In genomic region chr10:110946496-110946895, GRCh38 we compare ENCODE assay signal across 17 cellular contexts. TPM values are rescaled to one million over a fixed set of nuclear protein-coding genes. Genes with fewer than 3 reads are reported as not detected.
A peak's percentile ranks its signal among the peaks of the same experiment; 100 is the strongest.
DNase-seq lines count a peak whose midpoint lies in the region; ATAC-seq and TF ChIP-seq lines count a peak whose summit lies in the region.
"Had no signal": no experiment of that assay in that cellular context is flagged by ENCODE, and none has a peak within 500 bp of the region (broad histone marks: within the 10 kb centered on the region; RNA-seq: fewer than 3 reads in every experiment).

No MANE protein-coding gene starts in this region.

- POLR2A ChIA-PET in WTC11 (lab: Charles Lee) = no interaction called here

- no peak overlapping the region for H3K27ac Mint-ChIP-seq in WTC11

- ATAC-seq in foreskin keratinocyte (peak; percentile 74), WTC11 (no peak)
- ATAC-seq: HepG2, Panc1, Right ventricle myocardium inferior had no signal

- DNase-seq in HT1080 (ENCODE audit: low read depth) (peak; percentile 15), astrocyte of the hippocampus (ENCODE audit: low read depth, low spot score) (peak; percentile 6), foreskin keratinocyte (peak; percentile 49 to 78), OCI-M2 (lab: John Stamatoyannopoulos, UW; ENCODE audit: unreplicated experiment) (no peak), WTC11 (ENCODE audit: low spot score) (no peak), NCI-H146 treated with DMSO at 0.1 percent for 48 hours (lab: John Stamatoyannopoulos, UW; ENCODE audit: unreplicated experiment) (no peak)
- no peak for DNase-seq in stimulated activated CD4-positive, alpha-beta T cell treated with anti-CD3 and anti-CD28 coated beads, Interleukin-2, amount 100 ng/mL, for 24 hours
- DNase-seq: ACHN, C1 segment of cervical spinal cord, KG1, NCI-H1417, NCI-H187 treated with DMSO at 0.1 percent for 48 hours, NCI-H345, NCI-H526 had no signal

- no peak overlapping the region for H3K27ac ChIP-seq in foreskin keratinocyte

- H3K4me1 Mint-ChIP-seq in WTC11 = peaks cover 44% of the 10 kb centered on the region

- peaks cover 13% of the 10 kb centered on the region for H3K4me1 ChIP-seq in foreskin keratinocyte

- CTCF ChIA-PET in WTC11 (lab: Charles Lee) = no interaction called here

- no peaks in the 10 kb centered on the region for H3K27me3 ChIP-seq in foreskin keratinocyte

- H3K4me3 Mint-ChIP-seq in WTC11 = no peak overlapping the region

- no peaks in the 10 kb centered on the region for H3K27me3 Mint-ChIP-seq in WTC11 (ENCODE audit: low read depth)

- TF ChIP-seq CTCF in foreskin keratinocyte (conservative IDR thresholded peaks at IDR 0.05) = no peak
- no peak for TF ChIP-seq CTCF in WTC11 (IDR thresholded peaks at IDR 0.05)

- H3K9me3 Mint-ChIP-seq in WTC11 = peaks cover 6% of the 10 kb centered on the region; the same call in 1 of the 2 replicates

- peaks cover 7% of the 10 kb centered on the region; the same call in 1 of the 2 replicates for H3K36me3 Mint-ChIP-seq in WTC11

TF ChIP-seq in WTC11, 78 proteins besides CTCF, POLR2A, EP300 and RAD21:
- no peak for TF ChIP-seq ZNF138 (CRISPR knock-in tag; conservative IDR thresholded peaks at IDR 0.05)
- no peak for TF ChIP-seq ATF3 (CRISPR knock-in tag; conservative IDR thresholded peaks at IDR 0.05)
- no peak for TF ChIP-seq CREB1 (CRISPR knock-in tag; IDR thresholded peaks at IDR 0.05)
- no peak for TF ChIP-seq OVOL2 (CRISPR knock-in tag; IDR thresholded peaks at IDR 0.05; ENCODE audit: borderline replicate concordance)
- no peak for TF ChIP-seq USF1 (CRISPR knock-in tag; IDR thresholded peaks at IDR 0.05)
- no peak for TF ChIP-seq ATF6 (CRISPR knock-in tag; IDR thresholded peaks at IDR 0.05)
- no peak for TF ChIP-seq NFATC4 (CRISPR knock-in tag; IDR thresholded peaks at IDR 0.05)
- TF ChIP-seq NFYB (CRISPR knock-in tag; conservative IDR thresholded peaks at IDR 0.05; ENCODE audit: low read depth) = no peak
- no peak for TF ChIP-seq FOXJ3 (CRISPR knock-in tag; IDR thresholded peaks at IDR 0.05; ENCODE audit: borderline replicate concordance)
- TF ChIP-seq STAT6 (CRISPR knock-in tag; conservative IDR thresholded peaks at IDR 0.05; ENCODE audit: low read depth) = no peak
- TF ChIP-seq CBFB (CRISPR knock-in tag; IDR thresholded peaks at IDR 0.05; ENCODE audit: low read depth) = no peak
- TF ChIP-seq MYBL2 (CRISPR knock-in tag; IDR thresholded peaks at IDR 0.05) = no peak

RNA-seq across cellular contexts. Expression of gene SHOC2, which starts 27.1 kb away (rescaled TPM):
- total RNA-seq in HT1080 (2014; rRNA removed; shearing (Covaris generic)) = 17.2 and 24.7 TPM in 2 replicates
- 26.5 and 28.0 TPM in 2 replicates for polyA plus RNA-seq in HT1080 (2015; cell fraction: cytosol; rRNA removed)
- polyA plus RNA-seq in HT1080 (2015; cell fraction: nucleus; rRNA removed) = 16.5 and 19.8 TPM in 2 replicates
- total RNA-seq in foreskin keratinocyte (29.0 and 30.5 TPM in 2 replicates), WTC11 (2021) (21.6 to 24.7 TPM (median 23.6 TPM) in 3 replicates)
- polyA plus RNA-seq in foreskin keratinocyte = 9.4 and 10.9 TPM in 2 replicates

RNA-seq across cellular contexts. Expression of gene BBIP1, which starts 27.5 kb away (rescaled TPM):
- total RNA-seq in HT1080 (2014; rRNA removed; shearing (Covaris generic)) = 35.8 and 43.1 TPM in 2 replicates
- polyA plus RNA-seq in HT1080 (2015; cell fraction: cytosol; rRNA removed) = 35.1 and 35.4 TPM in 2 replicates
- polyA plus RNA-seq in HT1080 (2015; cell fraction: nucleus; rRNA removed) = 23.9 and 26.1 TPM in 2 replicates
- total RNA-seq in foreskin keratinocyte (20.7 and 22.5 TPM in 2 replicates), WTC11 (2021) (19.0 to 26.7 TPM (median 23.3 TPM) in 3 replicates)
- polyA plus RNA-seq in foreskin keratinocyte = 22.8 and 23.5 TPM in 2 replicates

Comparison
In these comparisons a context has a peak if more than half of its experiments do, and no peak if none do; other contexts are left out.
1. DNase-seq: peak in HT1080 (single experiment), astrocyte of the hippocampus (single experiment) and foreskin keratinocyte (2 of 2); none in stimulated activated CD4-positive, alpha-beta T cell treated with anti-CD3 and anti-CD28 coated beads, Interleukin-2, amount 100 ng/mL, for 24 hours (0 of 2), OCI-M2 (single experiment), WTC11 (single experiment) and NCI-H146 treated with DMSO at 0.1 percent for 48 hours (single experiment).